Comparison of ENCODE assay signal across 26 cellular contexts in the genomic region with DNA sequence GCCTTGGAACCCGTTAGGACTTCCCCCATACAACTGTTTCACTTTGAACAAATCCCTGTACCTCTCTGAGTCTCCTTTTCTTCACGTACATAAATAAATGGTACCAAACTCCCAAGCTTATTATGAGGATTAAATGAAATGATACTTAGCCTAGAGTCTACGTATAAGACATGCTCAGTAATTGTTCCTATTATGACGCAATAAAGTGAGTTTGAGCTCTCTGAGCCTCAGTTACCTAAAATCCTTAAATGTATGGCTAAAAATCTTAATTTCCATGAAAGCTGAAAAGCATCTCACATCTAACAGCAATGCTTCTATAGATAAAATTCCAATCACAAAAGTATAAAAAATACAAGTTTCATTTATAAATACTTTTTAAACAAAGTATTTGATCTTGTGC.
DNase-seq lines count a peak whose midpoint lies in the region; ATAC-seq, FAIRE-seq and TF ChIP-seq lines count a peak whose summit lies in the region.
"Had no signal": no experiment of that assay in that cellular context is flagged by ENCODE, and none has a peak within 500 bp of the region (broad histone marks: within the 10 kb centered on the region; RNA-seq: fewer than 3 reads in every experiment).

No MANE protein-coding gene starts in this region.

- intact Hi-C loops in HepG2 (cut with micrococcal nuclease; ENCODE audit: unreplicated experiment), result no loop called here
- intact Hi-C loops in right lobe of liver (cut with DNase I), result no loop called here
- intact Hi-C loops in K562 (cut with micrococcal nuclease), result no loop called here

- H3K4me3 ChIP-seq in HepG2 (replicated peaks in 1 of 3; ENCODE audit: insufficient read depth in 1 of 3, low read depth in 2 of 3, low read length in 3 of 3) (no peak overlapping the region), right lobe of liver (no peak overlapping the region), K562 (no peak overlapping the region)
- H3K4me3 ChIP-seq: BLaER1, GM12878 had no signal

- H3K4me3 Mint-ChIP-seq in osteocyte (ENCODE audit: unreplicated experiment), result no peak overlapping the region
- H3K4me3 Mint-ChIP-seq: CD14-positive monocyte; CD4-positive, alpha-beta memory T cell; CD4-positive, CD25-positive, alpha-beta regulatory T cell; CD8-positive, alpha-beta memory T cell had no signal

- H3K79me2 ChIP-seq in HepG2 (ENCODE audit: insufficient read depth, low read length) (no peaks in the 10 kb centered on the region), K562 (ENCODE audit: control insufficient read depth, insufficient read depth, low read length) (no peaks in the 10 kb centered on the region)

- FAIRE-seq in HepG2 (lab: Jason Lieb, UNC) (no peak), K562 (lab: Jason Lieb, UNC) (no peak)
- FAIRE-seq: A204.1, GM12878, GM12892, GM18507 had no signal

- no peaks in the 10 kb centered on the region for H3K9me1 ChIP-seq in K562 (ENCODE audit: control insufficient read depth, insufficient read depth, low read length)

- no peak overlapping the region for H3K27ac Mint-ChIP-seq in osteocyte (ENCODE audit: unreplicated experiment)
- H3K27ac Mint-ChIP-seq: CD14-positive monocyte; CD4-positive, alpha-beta memory T cell; CD4-positive, CD25-positive, alpha-beta regulatory T cell; CD8-positive, alpha-beta memory T cell had no signal

- BruUV-seq in HepG2 (replicated peaks; lab: Mats Ljungman, UMichigan) (no TSS peak), K562 (replicated peaks; lab: Mats Ljungman, UMichigan) (no TSS peak)

- CTCF ChIA-PET in HepG2 (lab: Yijun Ruan, JAX; ENCODE audit: low intra/inter-chr PET ratio, low total read pairs), result no interaction called here
- CTCF ChIA-PET in K562 (lab: Yijun Ruan, JAX; ENCODE audit: low intra/inter-chr PET ratio), result no interaction called here

- in situ Hi-C loops in HepG2 (cut with HindIII; ENCODE audit: extremely low pct_ligation_motif_present, low pct_unique_long_range_greater_than_20kb), result no loop called here
- in situ Hi-C loops in K562 (cut with MboI), result no loop called here

- DNase-seq in HepG2 (ENCODE audit: low spot score), result no peak
- DNase-seq in right lobe of liver, result no peak
- no peak for DNase-seq in K562 (ENCODE audit: extremely low read depth in 1 of 4, low spot score in 3 of 4)
- DNase-seq in T1000 (lab: John Stamatoyannopoulos, UW), result no peak
- DNase-seq in osteocyte (ENCODE audit: extremely low spot score, unreplicated experiment), result no peak
- DNase-seq: 8988T; ACHN; BE2C; C1 segment of cervical spinal cord; CD4-positive, alpha-beta memory T cell; CD4-positive, CD25-positive, alpha-beta regulatory T cell; CD8-positive, alpha-beta memory T cell; COR-L47; DMS 273 treated with DMSO at 0.1 percent for 48 hours; DMS153; DMS53; DMS79; DND-41; EL; GDM1 had no signal

- no peaks in the 10 kb centered on the region for H3K4me1 Mint-ChIP-seq in osteocyte (ENCODE audit: unreplicated experiment)
- H3K4me1 Mint-ChIP-seq: CD14-positive monocyte; CD4-positive, alpha-beta memory T cell; CD4-positive, CD25-positive, alpha-beta regulatory T cell; CD8-positive, alpha-beta memory T cell had no signal

- TF ChIP-seq EP300 in HepG2 (IDR thresholded peaks at IDR 0.05; ENCODE audit: low read depth in 2 of 2, low read length in 2 of 2) (no peak), HepG2 (CRISPR knock-in tag; IDR thresholded peaks at IDR 0.05; ENCODE audit: borderline replicate concordance) (no peak), K562 (IDR thresholded peaks at IDR 0.05; ENCODE audit: low read length) (no peak)

- TF ChIP-seq CTCF in HepG2 (CRISPR knock-in tag; IDR thresholded peaks at IDR 0.05) (no peak), right lobe of liver (IDR thresholded peaks at IDR 0.05) (no peak), K562 (IDR thresholded peaks at IDR 0.05 in 2 of 3, conservative IDR thresholded peaks at IDR 0.05 in 1 of 3; ENCODE audit: insufficient read depth in 2 of 3, low read depth in 1 of 3, low read length in 3 of 3) (no peak), osteocyte (IDR thresholded peaks at IDR 0.05) (no peak)

- H3K27me3 ChIP-seq in HepG2 (ENCODE audit: control insufficient read depth in 1 of 2, insufficient read depth in 2 of 2, low read length in 2 of 2) (no peaks in the 10 kb centered on the region), right lobe of liver (no peaks in the 10 kb centered on the region), K562 (ENCODE audit: control insufficient read depth in 2 of 2, insufficient read depth in 2 of 2, low read length in 2 of 2) (no peaks in the 10 kb centered on the region)
- H3K27me3 ChIP-seq: BLaER1 had no signal

- POLR2A ChIA-PET in HepG2 (lab: Yijun Ruan, JAX) (no interaction called here), K562 (lab: Yijun Ruan, JAX) (interaction anchor here (1.6 kb wide), 1 partner anchor 16 kb away, joined by 3 read pairs; no protein-coding TSS in a partner anchor)

- H3K9ac ChIP-seq in HepG2 (ENCODE audit: insufficient read depth, low read depth, low read length) (no peak overlapping the region), K562 (ENCODE audit: insufficient read depth in 1 of 2, low read depth in 2 of 2, low read length in 2 of 2) (no peak overlapping the region)
- H3K9ac ChIP-seq: BLaER1 had no signal

- H3K27ac ChIP-seq in HepG2 (ENCODE audit: extremely low read length, insufficient read depth, low read length) (no peak overlapping the region), right lobe of liver (no peak overlapping the region), K562 (ENCODE audit: extremely low read depth, low read depth, low read length) (no peak overlapping the region)
- H3K27ac ChIP-seq: BLaER1 had no signal

- no peaks in the 10 kb centered on the region for H3K36me3 Mint-ChIP-seq in osteocyte (ENCODE audit: unreplicated experiment)
- H3K36me3 Mint-ChIP-seq: CD14-positive monocyte; CD4-positive, alpha-beta memory T cell; CD4-positive, CD25-positive, alpha-beta regulatory T cell; CD8-positive, alpha-beta memory T cell had no signal

- WGBS in HepG2 (ENCODE audit: low lambda C conversion rate), result 7% methylated on average over 4 of the region's 4 CpGs
- 44% methylated on average over 4 of the region's 4 CpGs for WGBS in right lobe of liver (ENCODE audit: insufficient coverage, low coverage, low lambda C conversion rate, missing lambda C conversion rate)
- WGBS in K562 (ENCODE audit: insufficient coverage, low coverage, missing lambda C conversion rate), result 2% methylated on average over 4 of the region's 4 CpGs

- TF ChIP-seq RAD21 in HepG2 (CRISPR knock-in tag; IDR thresholded peaks at IDR 0.05) (no peak), K562 (CRISPR knock-in tag; conservative IDR thresholded peaks at IDR 0.05 in 1 of 2, IDR thresholded peaks at IDR 0.05 in 1 of 2) (no peak)

- H3K9me3 ChIP-seq in HepG2 (ENCODE audit: low read length) (no peaks in the 10 kb centered on the region), right lobe of liver (no peaks in the 10 kb centered on the region), K562 (replicated peaks; ENCODE audit: control insufficient read depth, insufficient read depth, low read depth, low read length) (no peaks in the 10 kb centered on the region)
- H3K9me3 ChIP-seq: BE2C, BLaER1 had no signal

- no peak overlapping the region for H3K4me2 ChIP-seq in HepG2 (ENCODE audit: low read depth, low read length)
- H3K4me2 ChIP-seq in K562 (ENCODE audit: insufficient read depth, low read length), result no peak overlapping the region
- H3K4me2 ChIP-seq: BLaER1 had no signal

- H3K4me1 ChIP-seq in HepG2 (ENCODE audit: insufficient read depth, low read length) (no peaks in the 10 kb centered on the region), right lobe of liver (no peaks in the 10 kb centered on the region), K562 (replicated peaks in 1 of 2; ENCODE audit: control insufficient read depth in 2 of 2, insufficient read depth in 2 of 2, low read length in 2 of 2) (no peaks in the 10 kb centered on the region)
- H3K4me1 ChIP-seq: BE2C, BLaER1 had no signal

- H3K27me3 Mint-ChIP-seq in osteocyte (ENCODE audit: unreplicated experiment), result no peaks in the 10 kb centered on the region

- no peak overlapping the region for H2AFZ ChIP-seq in HepG2 (ENCODE audit: low read length)
- no peak overlapping the region for H2AFZ ChIP-seq in K562 (ENCODE audit: low read depth, low read length)

- ATAC-seq in HepG2, result no peak
- no peak for ATAC-seq in right lobe of liver
- ATAC-seq in K562, result no peak
- ATAC-seq: GM12878 had no signal

- H3K36me3 ChIP-seq in HepG2 (replicated peaks in 1 of 2; ENCODE audit: control insufficient read depth in 1 of 2, insufficient read depth in 2 of 2, low read length in 2 of 2), result no peaks in the 10 kb centered on the region
- H3K36me3 ChIP-seq in right lobe of liver, result no peaks in the 10 kb centered on the region
- H3K36me3 ChIP-seq in K562 (ENCODE audit: control insufficient read depth, insufficient read depth, low read length), result no peaks in the 10 kb centered on the region
- H3K36me3 ChIP-seq: BE2C, BLaER1 had no signal

- peaks cover 16% of the 10 kb centered on the region for H3K9me3 Mint-ChIP-seq in osteocyte (ENCODE audit: unreplicated experiment)

- H4K20me1 ChIP-seq in HepG2 (ENCODE audit: insufficient read depth, low read length) (no peaks in the 10 kb centered on the region), K562 (replicated peaks; ENCODE audit: control insufficient read depth, insufficient read depth, low read length) (no peaks in the 10 kb centered on the region)
- H4K20me1 ChIP-seq: BLaER1 had no signal

- no peak for TF ChIP-seq POLR2A in HepG2 (IDR thresholded peaks at IDR 0.05; ENCODE audit: insufficient read depth in 1 of 2, low read depth in 2 of 2, low read length in 2 of 2)
- no peak for TF ChIP-seq POLR2A in right lobe of liver (IDR thresholded peaks at IDR 0.05)
- TF ChIP-seq POLR2A in K562 (conservative IDR thresholded peaks at IDR 0.05), result no peak

TF ChIP-seq in HepG2, 621 proteins besides CTCF, POLR2A, EP300 and RAD21 (continues in another document):
- peak; percentile 45 for TF ChIP-seq ATF7 (IDR thresholded peaks at IDR 0.05)
- no peak for TF ChIP-seq ATF7 (CRISPR knock-in tag; IDR thresholded peaks at IDR 0.05)

TF ChIP-seq in K562, 482 proteins besides CTCF, POLR2A, EP300 and RAD21 (continues in another document):
- TF ChIP-seq ZFP91 (CRISPR knock-in tag; IDR thresholded peaks at IDR 0.05) (no peak), POLR2G (IDR thresholded peaks at IDR 0.05; ENCODE audit: low read depth, low read length) (no peak), ZNF184 (CRISPR knock-in tag; IDR thresholded peaks at IDR 0.05) (no peak)

Comparison
In these comparisons a context has a peak if more than half of its experiments do, and no peak if none do; other contexts are left out.
1. Of the 241 proteins assayed by ChIP-seq in both HepG2 and K562: peak only in HepG2: none; only in K562: CEBPG; in both: CEBPB; in neither: 238; mixed calls (peak in some experiments, not most) for 1.